1 cellular context compared by ENCODE assay signal in genomic region chr1:166875734-166876539, GRCh38.
TF ChIP-seq lines count a peak whose summit lies in the region.

A gene with protein sequence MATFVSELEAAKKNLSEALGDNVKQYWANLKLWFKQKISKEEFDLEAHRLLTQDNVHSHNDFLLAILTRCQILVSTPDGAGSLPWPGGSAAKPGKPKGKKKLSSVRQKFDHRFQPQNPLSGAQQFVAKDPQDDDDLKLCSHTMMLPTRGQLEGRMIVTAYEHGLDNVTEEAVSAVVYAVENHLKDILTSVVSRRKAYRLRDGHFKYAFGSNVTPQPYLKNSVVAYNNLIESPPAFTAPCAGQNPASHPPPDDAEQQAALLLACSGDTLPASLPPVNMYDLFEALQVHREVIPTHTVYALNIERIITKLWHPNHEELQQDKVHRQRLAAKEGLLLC (minus strand): TSS chr1:166876264. CDS start chr1:166876233, 31 bp downstream.

TF ChIP-seq in K562, 482 proteins besides CTCF, POLR2A, EP300 and RAD21 (continued from another document and continues in another):
- TF ChIP-seq, protein P1, sequence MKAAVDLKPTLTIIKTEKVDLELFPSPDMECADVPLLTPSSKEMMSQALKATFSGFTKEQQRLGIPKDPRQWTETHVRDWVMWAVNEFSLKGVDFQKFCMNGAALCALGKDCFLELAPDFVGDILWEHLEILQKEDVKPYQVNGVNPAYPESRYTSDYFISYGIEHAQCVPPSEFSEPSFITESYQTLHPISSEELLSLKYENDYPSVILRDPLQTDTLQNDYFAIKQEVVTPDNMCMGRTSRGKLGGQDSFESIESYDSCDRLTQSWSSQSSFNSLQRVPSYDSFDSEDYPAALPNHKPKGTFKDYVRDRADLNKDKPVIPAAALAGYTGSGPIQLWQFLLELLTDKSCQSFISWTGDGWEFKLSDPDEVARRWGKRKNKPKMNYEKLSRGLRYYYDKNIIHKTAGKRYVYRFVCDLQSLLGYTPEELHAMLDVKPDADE (conservative IDR thresholded peaks at IDR 0.05; ENCODE audit: control insufficient read depth, low read depth, low read length) = peak; percentile 42; the same call in 1 of the 2 replicates
- TF ChIP-seq FOXO4 (CRISPR knock-in tag; IDR thresholded peaks at IDR 0.05) (no peak), TARDBP (IDR thresholded peaks at IDR 0.05) (no peak), ATF1 (CRISPR knock-in tag; IDR thresholded peaks at IDR 0.05) (peak; percentile 36; the same call in 1 of the 2 replicates), ATF1 (tag; IDR thresholded peaks at IDR 0.05) (peak; percentile 91), ZNF551 (CRISPR knock-in tag; IDR thresholded peaks at IDR 0.05) (no peak), MAFF (IDR thresholded peaks at IDR 0.05; ENCODE audit: low read length) (no peak), KAT8 (IDR thresholded peaks at IDR 0.05; ENCODE audit: low read depth) (no peak), POLR3G (IDR thresholded peaks at IDR 0.05; ENCODE audit: extremely low read depth, insufficient read length, insufficient replicate concordance) (no peak), ZNF589 (CRISPR knock-in tag; IDR thresholded peaks at IDR 0.05; ENCODE audit: low read depth) (0 out of 2 replicates have a peak, but pooled peaks have one; percentile 20), ZFP36 (IDR thresholded peaks at IDR 0.05; ENCODE audit: low read depth, low read length, partially characterized antibody) (peak; percentile 100), ZFP30 (CRISPR knock-in tag; IDR thresholded peaks at IDR 0.05; ENCODE audit: borderline replicate concordance) (no peak), KAT7 (CRISPR knock-in tag; IDR thresholded peaks at IDR 0.05; ENCODE audit: borderline replicate concordance) (peak; percentile 75), ZNF436 (CRISPR knock-in tag; IDR thresholded peaks at IDR 0.05) (peak; percentile 97), ZFP1 (CRISPR knock-in tag; IDR thresholded peaks at IDR 0.05) (no peak), ZNF696 (CRISPR knock-in tag; conservative IDR thresholded peaks at IDR 0.05) (no peak), COPS2 (conservative IDR thresholded peaks at IDR 0.05) (no peak), ZNF507 (tag; conservative IDR thresholded peaks at IDR 0.05) (no peak), ELK1 (CRISPR knock-in tag; IDR thresholded peaks at IDR 0.05) (no peak), PHF21A (IDR thresholded peaks at IDR 0.05; ENCODE audit: borderline replicate concordance, low read depth) (no peak), HDAC1 (IDR thresholded peaks at IDR 0.05) (peak in 1 of 2 experiments; percentile 68; a peak in 1 of 4 replicates), HNRNPL (IDR thresholded peaks at IDR 0.05; ENCODE audit: low read depth, low read length) (0 out of 2 replicates have a peak, but pooled peaks have one; percentile 21), TEAD1 (CRISPR knock-in tag; IDR thresholded peaks at IDR 0.05) (peak; percentile 7 to 32; a peak in 1 of 4 replicates), POLR2AphosphoS2 (IDR thresholded peaks at IDR 0.05; ENCODE audit: low read length) (no peak), TCF3 (CRISPR knock-in tag; IDR thresholded peaks at IDR 0.05) (no peak; the same call in none of the 2 replicates), ZNF780A (CRISPR knock-in tag; IDR thresholded peaks at IDR 0.05) (no peak), STAT5B (CRISPR knock-in tag; IDR thresholded peaks at IDR 0.05) (no peak), KDM4B (IDR thresholded peaks at IDR 0.05; ENCODE audit: borderline replicate concordance in 2 of 2, low read depth in 1 of 2) (no peak), ZHX1 (conservative IDR thresholded peaks at IDR 0.05; ENCODE audit: low read length) (0 out of 2 replicates have a peak, but pooled peaks have one; percentile 14), CEBPG (CRISPR knock-in tag; IDR thresholded peaks at IDR 0.05) (no peak), CEBPG (tag; conservative IDR thresholded peaks at IDR 0.05 in 1 of 2, IDR thresholded peaks at IDR 0.05 in 1 of 2) (no peak), FOXA3 (CRISPR knock-in tag; conservative IDR thresholded peaks at IDR 0.05 in 1 of 2, IDR thresholded peaks at IDR 0.05 in 1 of 2) (no peak), MECOM (CRISPR knock-in tag; IDR thresholded peaks at IDR 0.05) (no peak), HNRNPK (IDR thresholded peaks at IDR 0.05; ENCODE audit: low read depth, low read length, poor library complexity, severe bottlenecking) (no peak), SNIP1 (IDR thresholded peaks at IDR 0.05; ENCODE audit: low read depth) (no peak), PBX2 (CRISPR knock-in tag; IDR thresholded peaks at IDR 0.05; ENCODE audit: low read depth) (no peak), PBX2 (tag; conservative IDR thresholded peaks at IDR 0.05; ENCODE audit: low read depth) (no peak)
- TF ChIP-seq, protein P2, sequence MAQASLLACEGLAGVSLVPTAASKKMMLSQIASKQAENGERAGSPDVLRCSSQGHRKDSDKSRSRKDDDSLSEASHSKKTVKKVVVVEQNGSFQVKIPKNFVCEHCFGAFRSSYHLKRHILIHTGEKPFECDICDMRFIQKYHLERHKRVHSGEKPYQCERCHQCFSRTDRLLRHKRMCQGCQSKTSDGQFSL (CRISPR knock-in tag; IDR thresholded peaks at IDR 0.05) = no peak; the same call in 1 of the 2 replicates
- TF ChIP-seq, protein P2 (tag; IDR thresholded peaks at IDR 0.05) = no peak
- TF ChIP-seq, protein P3, sequence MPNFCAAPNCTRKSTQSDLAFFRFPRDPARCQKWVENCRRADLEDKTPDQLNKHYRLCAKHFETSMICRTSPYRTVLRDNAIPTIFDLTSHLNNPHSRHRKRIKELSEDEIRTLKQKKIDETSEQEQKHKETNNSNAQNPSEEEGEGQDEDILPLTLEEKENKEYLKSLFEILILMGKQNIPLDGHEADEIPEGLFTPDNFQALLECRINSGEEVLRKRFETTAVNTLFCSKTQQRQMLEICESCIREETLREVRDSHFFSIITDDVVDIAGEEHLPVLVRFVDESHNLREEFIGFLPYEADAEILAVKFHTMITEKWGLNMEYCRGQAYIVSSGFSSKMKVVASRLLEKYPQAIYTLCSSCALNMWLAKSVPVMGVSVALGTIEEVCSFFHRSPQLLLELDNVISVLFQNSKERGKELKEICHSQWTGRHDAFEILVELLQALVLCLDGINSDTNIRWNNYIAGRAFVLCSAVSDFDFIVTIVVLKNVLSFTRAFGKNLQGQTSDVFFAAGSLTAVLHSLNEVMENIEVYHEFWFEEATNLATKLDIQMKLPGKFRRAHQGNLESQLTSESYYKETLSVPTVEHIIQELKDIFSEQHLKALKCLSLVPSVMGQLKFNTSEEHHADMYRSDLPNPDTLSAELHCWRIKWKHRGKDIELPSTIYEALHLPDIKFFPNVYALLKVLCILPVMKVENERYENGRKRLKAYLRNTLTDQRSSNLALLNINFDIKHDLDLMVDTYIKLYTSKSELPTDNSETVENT (CRISPR knock-in tag; IDR thresholded peaks at IDR 0.05) = peak; percentile 9; the same call in 1 of the 2 replicates
- TF ChIP-seq, protein P4, sequence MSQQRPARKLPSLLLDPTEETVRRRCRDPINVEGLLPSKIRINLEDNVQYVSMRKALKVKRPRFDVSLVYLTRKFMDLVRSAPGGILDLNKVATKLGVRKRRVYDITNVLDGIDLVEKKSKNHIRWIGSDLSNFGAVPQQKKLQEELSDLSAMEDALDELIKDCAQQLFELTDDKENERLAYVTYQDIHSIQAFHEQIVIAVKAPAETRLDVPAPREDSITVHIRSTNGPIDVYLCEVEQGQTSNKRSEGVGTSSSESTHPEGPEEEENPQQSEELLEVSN (IDR thresholded peaks at IDR 0.05; ENCODE audit: borderline replicate concordance in 1 of 2, extremely low read depth in 1 of 2, insufficient read depth in 1 of 2, insufficient read length in 1 of 2, low read depth in 1 of 2, low read length in 1 of 2, poor library complexity in 1 of 2, severe bottlenecking in 1 of 2) = peak; percentile 86 to 96
- TF ChIP-seq, protein P5, sequence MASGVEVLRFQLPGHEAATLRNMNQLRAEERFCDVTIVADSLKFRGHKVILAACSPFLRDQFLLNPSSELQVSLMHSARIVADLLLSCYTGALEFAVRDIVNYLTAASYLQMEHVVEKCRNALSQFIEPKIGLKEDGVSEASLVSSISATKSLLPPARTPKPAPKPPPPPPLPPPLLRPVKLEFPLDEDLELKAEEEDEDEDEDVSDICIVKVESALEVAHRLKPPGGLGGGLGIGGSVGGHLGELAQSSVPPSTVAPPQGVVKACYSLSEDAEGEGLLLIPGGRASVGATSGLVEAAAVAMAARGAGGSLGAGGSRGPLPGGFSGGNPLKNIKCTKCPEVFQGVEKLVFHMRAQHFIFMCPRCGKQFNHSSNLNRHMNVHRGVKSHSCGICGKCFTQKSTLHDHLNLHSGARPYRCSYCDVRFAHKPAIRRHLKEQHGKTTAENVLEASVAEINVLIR (CRISPR knock-in tag; IDR thresholded peaks at IDR 0.05) = no peak; the same call in 1 of the 2 replicates
- TF ChIP-seq, protein P6, sequence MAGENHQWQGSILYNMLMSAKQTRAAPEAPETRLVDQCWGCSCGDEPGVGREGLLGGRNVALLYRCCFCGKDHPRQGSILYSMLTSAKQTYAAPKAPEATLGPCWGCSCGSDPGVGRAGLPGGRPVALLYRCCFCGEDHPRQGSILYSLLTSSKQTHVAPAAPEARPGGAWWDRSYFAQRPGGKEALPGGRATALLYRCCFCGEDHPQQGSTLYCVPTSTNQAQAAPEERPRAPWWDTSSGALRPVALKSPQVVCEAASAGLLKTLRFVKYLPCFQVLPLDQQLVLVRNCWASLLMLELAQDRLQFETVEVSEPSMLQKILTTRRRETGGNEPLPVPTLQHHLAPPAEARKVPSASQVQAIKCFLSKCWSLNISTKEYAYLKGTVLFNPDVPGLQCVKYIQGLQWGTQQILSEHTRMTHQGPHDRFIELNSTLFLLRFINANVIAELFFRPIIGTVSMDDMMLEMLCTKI (IDR thresholded peaks at IDR 0.05; ENCODE audit: partially characterized antibody) = no peak
